ENCODE assay signal across 28 cellular contexts in genomic region chr17:71909155-71909554, GRCh38.
"Had no signal": no experiment of that assay in that cellular context is flagged by ENCODE, and none has a peak within 500 bp of the region (broad histone marks: within the 10 kb centered on the region; RNA-seq: fewer than 3 reads in every experiment).

No MANE protein-coding gene starts in this region.

- ATAC-seq: effector memory CD8-positive, alpha-beta T cell; esophagus mucosa; foreskin keratinocyte; gastroesophageal sphincter; heart left ventricle; heart right ventricle had no signal

- H3K27ac ChIP-seq: colonic mucosa, coronary artery, dorsolateral prefrontal cortex, epithelial cell of prostate, esophagus muscularis mucosa, esophagus squamous epithelium, foreskin keratinocyte, gastroesophageal sphincter, heart left ventricle, heart right ventricle had no signal

- H3K4me1 ChIP-seq: colonic mucosa, esophagus muscularis mucosa, esophagus squamous epithelium, foreskin keratinocyte, gastroesophageal sphincter, heart left ventricle, heart right ventricle had no signal

- DNase-seq: colonic mucosa; cortex of kidney; dermis blood vessel endothelial cell; dorsolateral prefrontal cortex; effector CD4-positive, alpha-beta T cell; effector CD8-positive, alpha-beta T cell; effector memory CD4-positive, alpha-beta T cell; effector memory CD8-positive, alpha-beta T cell; endodermal cell; erythroblast; esophagus squamous epithelium; foreskin fibroblast; foreskin keratinocyte; foreskin melanocyte; gastrocnemius medialis; glutamatergic neuron; head of caudate nucleus; heart left ventricle; heart right ventricle had no signal

- H3K27me3 ChIP-seq: colonic mucosa, dorsolateral prefrontal cortex, esophagus muscularis mucosa, esophagus squamous epithelium, foreskin keratinocyte, gastrocnemius medialis, gastroesophageal sphincter, heart left ventricle, heart right ventricle had no signal

- H3K4me3 ChIP-seq: colonic mucosa, coronary artery, dorsolateral prefrontal cortex, esophagus muscularis mucosa, esophagus squamous epithelium, gastrocnemius medialis, gastroesophageal sphincter, heart left ventricle, heart right ventricle had no signal

- FAIRE-seq: colon, endometrium, endothelial cell of umbilical vein, frontal cortex had no signal

- H3K9me3 ChIP-seq: colonic mucosa, esophagus muscularis mucosa, esophagus squamous epithelium, gastrocnemius medialis, gastroesophageal sphincter, heart left ventricle, heart right ventricle had no signal

- H3K36me3 ChIP-seq: colonic mucosa, esophagus muscularis mucosa, esophagus squamous epithelium, gastrocnemius medialis, gastroesophageal sphincter, heart left ventricle, heart right ventricle had no signal
